Comparison of ENCODE assay signal across 15 cellular contexts in genomic region chr5:43572357-43572756, GRCh38. TPM values are rescaled to one million over a fixed set of nuclear protein-coding genes. Genes with fewer than 3 reads are reported as not detected.
DNase-seq lines count a peak whose midpoint lies in the region; ATAC-seq lines count a peak whose summit lies in the region.
"Had no signal": no experiment of that assay in that cellular context is flagged by ENCODE, and none has a peak within 500 bp of the region (broad histone marks: within the 10 kb centered on the region; RNA-seq: fewer than 3 reads in every experiment).

No MANE protein-coding gene starts in this region.

- intact Hi-C loops in left cardiac atrium (cut with DNase I): no loop called here

- H3K4me2 ChIP-seq in GM23248 (ENCODE audit: unreplicated experiment): no peak overlapping the region

- H3K9me3 ChIP-seq in GM23248 (ENCODE audit: low read depth) (no peaks in the 10 kb centered on the region), adipocyte (ENCODE audit: control insufficient read depth, low read length) (no peaks in the 10 kb centered on the region)

- H3K9me2 ChIP-seq in GM23248 (ENCODE audit: insufficient read depth): peaks cover 5% of the 10 kb centered on the region; the same call in 1 of the 2 replicates

- H3K27me3 ChIP-seq in GM23248 (replicated peaks; ENCODE audit: insufficient read depth): no peaks in the 10 kb centered on the region
- no peaks in the 10 kb centered on the region for H3K27me3 ChIP-seq in adipocyte (replicated peaks; ENCODE audit: control insufficient read depth, insufficient read depth, low read length)
- no peaks in the 10 kb centered on the region for H3K27me3 ChIP-seq in rectal smooth muscle tissue (ENCODE audit: control insufficient read depth, insufficient read depth, low read length)

- H3F3A ChIP-seq in GM23248 (ENCODE audit: insufficient read depth): peaks cover 5% of the 10 kb centered on the region; the same call in 1 of the 2 replicates

- H4K20me1 ChIP-seq in GM23248 (ENCODE audit: insufficient read depth): no peaks in the 10 kb centered on the region

- ATAC-seq in left cardiac atrium (peak; percentile 69 to 78), GM19467 (IDR thresholded peaks at IDR 0.05; ENCODE audit: unreplicated experiment) (no peak)
- ATAC-seq: K562; naive thymus-derived CD4-positive, alpha-beta T cell; stimulated activated naive CD8-positive, alpha-beta T cell treated with anti-CD3 and anti-CD28 coated beads, Interleukin-15, amount 100 ng/mL, for 72 hours had no signal

- DNase-seq in GM23248 (peak; percentile 26), adipocyte (ENCODE audit: low read depth) (peak; percentile 54), left cardiac atrium (no peak), superior temporal gyrus (ENCODE audit: extremely low spot score) (no peak), globus pallidus (ENCODE audit: low spot score) (no peak), SW 1271 (lab: John Stamatoyannopoulos, UW) (no peak)
- DNase-seq: activated CD4-positive, CD25-positive, alpha-beta regulatory T cell; naive thymus-derived CD4-positive, alpha-beta T cell; NCI-H1092 treated with DMSO at 0.1 percent for 48 hours; NCI-H748 treated with DMSO at 0.1 percent for 48 hours; stimulated activated naive CD8-positive, alpha-beta T cell treated with anti-CD3 and anti-CD28 coated beads, Interleukin-15, amount 100 ng/mL, for 72 hours; T-helper 1 cell had no signal

- peaks cover 19% of the 10 kb centered on the region for H3K4me1 ChIP-seq in GM23248 (ENCODE audit: insufficient read depth)
- H3K4me1 ChIP-seq in adipocyte (ENCODE audit: control insufficient read depth, insufficient read depth, low read length): peaks cover 32% of the 10 kb centered on the region
- H3K4me1 ChIP-seq in rectal smooth muscle tissue (ENCODE audit: control insufficient read depth, insufficient read depth, low read length): peaks cover 15% of the 10 kb centered on the region

- H3K9ac ChIP-seq in GM23248 (peak overlapping the region; percentile 64; the same call in 1 of the 2 replicates), adipocyte (ENCODE audit: low read length) (peak overlapping the region; percentile 77), rectal smooth muscle tissue (ENCODE audit: low read length) (no peak overlapping the region)

- in situ Hi-C loops in GM23248 (cut with MboI): no loop called here

- H3K79me2 ChIP-seq in GM23248 (ENCODE audit: insufficient read depth): no peaks in the 10 kb centered on the region

- H2AFZ ChIP-seq in GM23248: peak overlapping the region; percentile 81

- H3K4me3 ChIP-seq in GM23248: no peak overlapping the region
- H3K4me3 ChIP-seq in adipocyte (ENCODE audit: low read length): peak overlapping the region; percentile 42
- no peak overlapping the region for H3K4me3 ChIP-seq in rectal smooth muscle tissue (ENCODE audit: low read length)
- H3K4me3 ChIP-seq: K562 had no signal

- H3K36me3 ChIP-seq in GM23248 (ENCODE audit: low read depth) (no peaks in the 10 kb centered on the region), adipocyte (ENCODE audit: control insufficient read depth, insufficient read depth, low read length, severe bottlenecking) (no peaks in the 10 kb centered on the region), rectal smooth muscle tissue (ENCODE audit: control insufficient read depth, insufficient read depth, low read length) (no peaks in the 10 kb centered on the region)

- peak overlapping the region; percentile 13; the same call in 1 of the 2 replicates for H3K27ac ChIP-seq in GM23248
- H3K27ac ChIP-seq in rectal smooth muscle tissue (ENCODE audit: low read depth, low read length): peak overlapping the region; percentile 36

- WGBS in GM23248 (ENCODE audit: low coverage in 1 of 2, low lambda C conversion rate in 2 of 2, missing lambda C conversion rate in 2 of 2), 2 experiments: 36 to 37% methylated on average over 2 of the region's 2 CpGs

RNA-seq across cellular contexts. Expression of gene PAIP1, which starts 15.5 kb away (rescaled TPM):
- total RNA-seq in GM23248 (2014; rRNA removed; shearing (Covaris generic)): 117 and 135 TPM in 2 replicates
- 91.1 and 95.8 TPM in 2 replicates for polyA plus RNA-seq in GM23248 (2016; fragmentation: Nextera tagmentation; extraction: Ambion mirVana)
- 10 to 100 TPM; 80.6 to 91.8 TPM for total RNA-seq in left cardiac atrium

RNA-seq across cellular contexts. Expression of gene NNT, which starts 30.6 kb away (rescaled TPM):
- total RNA-seq in GM23248 (2014; rRNA removed; shearing (Covaris generic)): 27.2 and 47.2 TPM in 2 replicates
- polyA plus RNA-seq in GM23248 (2016; fragmentation: Nextera tagmentation; extraction: Ambion mirVana): 32.5 and 33.9 TPM in 2 replicates
- total RNA-seq in left cardiac atrium: 100 to 1,000 TPM; 323 to 422 TPM

RNA-seq across cellular contexts. Expression of gene C5orf34, which starts 57.4 kb away (rescaled TPM):
- total RNA-seq in GM23248 (2014; rRNA removed; shearing (Covaris generic)): 3.1 and 5.2 TPM in 2 replicates
- polyA plus RNA-seq in GM23248 (2016; fragmentation: Nextera tagmentation; extraction: Ambion mirVana): 4.4 and 5.3 TPM in 2 replicates
- under 1 TPM; 0.35 to 0.44 TPM for total RNA-seq in left cardiac atrium

Comparison
In these comparisons a context has a peak if more than half of its experiments do, and no peak if none do; other contexts are left out.
1. DNase-seq: peak in GM23248 (single experiment) and adipocyte (single experiment); none in left cardiac atrium (single experiment), superior temporal gyrus (single experiment), globus pallidus (single experiment) and SW 1271 (0 of 2).